ENCODE assay signal across 9 cellular contexts in the genomic region with DNA sequence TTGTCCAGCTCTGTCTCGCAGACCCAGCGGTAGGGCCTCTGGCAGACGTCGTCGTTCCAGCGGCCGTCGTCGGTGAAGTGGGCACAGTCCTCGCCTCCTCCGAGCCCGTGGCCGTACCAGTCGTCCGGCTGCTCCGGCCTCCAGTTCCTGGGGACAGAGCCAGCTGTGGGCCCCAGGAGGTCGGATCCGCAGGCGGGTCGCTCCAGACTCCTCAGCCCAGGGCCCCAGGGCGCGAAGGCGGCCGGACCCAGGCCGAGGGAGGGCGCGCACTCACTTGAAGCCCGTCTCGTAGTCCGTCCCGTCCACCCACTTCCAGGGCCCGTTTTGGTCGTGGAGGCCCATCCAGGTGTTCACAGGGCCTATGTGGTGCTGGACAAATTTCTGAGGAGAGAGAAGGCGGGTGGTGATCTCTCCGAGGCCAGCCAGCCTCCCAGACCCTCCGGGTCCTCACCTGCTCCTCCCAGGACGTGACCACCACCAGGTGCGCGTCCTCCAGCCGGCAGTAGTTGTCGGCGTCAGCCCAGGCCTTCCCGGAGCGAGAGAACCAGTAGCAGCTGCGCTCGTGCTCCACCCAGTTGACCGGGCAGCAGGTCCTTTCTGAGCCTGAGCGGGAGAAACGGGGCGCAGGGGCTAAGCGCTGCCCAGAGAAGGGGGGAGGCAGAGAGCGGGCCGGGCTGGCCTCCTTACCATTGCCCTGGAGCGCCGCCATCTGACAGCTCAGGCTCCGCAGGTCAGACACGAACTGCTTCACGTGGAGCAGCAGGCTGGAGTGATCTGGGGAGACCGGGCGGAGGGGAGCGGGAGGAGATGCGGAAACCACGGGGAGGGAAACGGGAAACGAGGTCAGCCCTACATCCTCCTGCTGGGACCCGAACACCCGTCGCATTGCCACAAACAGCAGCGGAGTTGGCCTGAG. TPM values are rescaled to one million over a fixed set of nuclear protein-coding genes. Genes with fewer than 3 reads are reported as not detected.
A peak's percentile ranks its signal among the peaks of the same experiment; 100 is the strongest.
DNase-seq lines count a peak whose midpoint lies in the region; ATAC-seq lines count a peak whose summit lies in the region.
"Had no signal": no experiment of that assay in that cellular context is flagged by ENCODE, and none has a peak within 500 bp of the region (broad histone marks: within the 10 kb centered on the region; RNA-seq: fewer than 3 reads in every experiment).

No MANE protein-coding gene starts in this region.

- H3K27me3 Mint-ChIP-seq in activated naive CD8-positive, alpha-beta T cell treated with anti-CD3 and anti-CD28 coated beads for 36 hours: peaks cover 12% of the 10 kb centered on the region

- peaks cover 8% of the 10 kb centered on the region for H3K4me1 Mint-ChIP-seq in activated naive CD8-positive, alpha-beta T cell treated with anti-CD3 and anti-CD28 coated beads for 36 hours

- no peak overlapping the region for H3K27ac Mint-ChIP-seq in activated naive CD8-positive, alpha-beta T cell treated with anti-CD3 and anti-CD28 coated beads for 36 hours

- no peak overlapping the region for H3K4me3 Mint-ChIP-seq in activated naive CD8-positive, alpha-beta T cell treated with anti-CD3 and anti-CD28 coated beads for 36 hours

- H3K9me3 Mint-ChIP-seq in activated naive CD8-positive, alpha-beta T cell treated with anti-CD3 and anti-CD28 coated beads for 36 hours: peaks cover 2% of the 10 kb centered on the region

- peaks cover 3% of the 10 kb centered on the region for H3K36me3 Mint-ChIP-seq in activated naive CD8-positive, alpha-beta T cell treated with anti-CD3 and anti-CD28 coated beads for 36 hours

- peak; percentile 54 for DNase-seq in AG08396 (ENCODE audit: low spot score)
- DNase-seq in M059J (ENCODE audit: low read depth): peak; percentile 46
- peak; percentile 60 for DNase-seq in activated naive CD8-positive, alpha-beta T cell treated with anti-CD3 and anti-CD28 coated beads for 36 hours
- peak; percentile 82 for DNase-seq in iPS-NIHi11 (ENCODE audit: low spot score)
- DNase-seq in stimulated activated CD4-positive, alpha-beta T cell treated with anti-CD3 and anti-CD28 coated beads, Interleukin-12 subunit alpha, Interleukin-12 subunit beta, amount 100 ng/mL, for 48 hours (ENCODE audit: low read depth in 2 of 3, low spot score in 1 of 3): peak; percentile 22 to 30 (median 28)
- no peak for DNase-seq in RKO (ENCODE audit: low spot score)
- no peak for DNase-seq in T1000 (lab: John Stamatoyannopoulos, UW)

- no peak for ATAC-seq in HG03565 (IDR thresholded peaks at IDR 0.05; ENCODE audit: unreplicated experiment)

RNA-seq across cellular contexts. Expression of gene ASGR1, which starts 5.2 kb away (rescaled TPM):
- total RNA-seq in M059J (2014; rRNA removed; shearing (Covaris generic)): not detected in 2 replicates
- 1 to 10 TPM; 2.8 to 4.4 TPM for total RNA-seq in activated naive CD8-positive, alpha-beta T cell treated with anti-CD3 and anti-CD28 coated beads for 36 hours

RNA-seq across cellular contexts. Expression of gene DLG4, which starts 45.7 kb away (rescaled TPM):
- total RNA-seq in M059J (2014; rRNA removed; shearing (Covaris generic)): 4.7 and 7.8 TPM in 2 replicates
- 1 to 10 TPM; 8.9 to 9.8 TPM for total RNA-seq in activated naive CD8-positive, alpha-beta T cell treated with anti-CD3 and anti-CD28 coated beads for 36 hours

RNA-seq across cellular contexts. Expression of gene ACADVL, which starts 45.8 kb away (rescaled TPM):
- total RNA-seq in M059J (2014; rRNA removed; shearing (Covaris generic)): 294 and 491 TPM in 2 replicates
- total RNA-seq in activated naive CD8-positive, alpha-beta T cell treated with anti-CD3 and anti-CD28 coated beads for 36 hours: 100 to 1,000 TPM; 245 to 256 TPM

RNA-seq across cellular contexts. Expression of gene ASGR2, which starts 59.3 kb away (rescaled TPM):
- total RNA-seq in M059J (2014; rRNA removed; shearing (Covaris generic)): not detected in 2 replicates
- total RNA-seq in activated naive CD8-positive, alpha-beta T cell treated with anti-CD3 and anti-CD28 coated beads for 36 hours: not detected
- total RNA-seq: T-helper 1 cell treated with Interleukin-12 subunit alpha and Interleukin-12 subunit beta and Interleukin-4 antibody, amounts not matched to agents 30 ng/mL and 1 ng/mL, for 36 hours had no signal

Comparison
In these comparisons a context has a peak if more than half of its experiments do, and no peak if none do; other contexts are left out.
1. DNase-seq: peak in AG08396 (single experiment), M059J (single experiment), activated naive CD8-positive, alpha-beta T cell treated with anti-CD3 and anti-CD28 coated beads for 36 hours (single experiment), iPS-NIHi11 (single experiment) and stimulated activated CD4-positive, alpha-beta T cell treated with anti-CD3 and anti-CD28 coated beads, Interleukin-12 subunit alpha, Interleukin-12 subunit beta, amount 100 ng/mL, for 48 hours (3 of 3); none in RKO (single experiment) and T1000 (single experiment).